In the genomic region with DNA sequence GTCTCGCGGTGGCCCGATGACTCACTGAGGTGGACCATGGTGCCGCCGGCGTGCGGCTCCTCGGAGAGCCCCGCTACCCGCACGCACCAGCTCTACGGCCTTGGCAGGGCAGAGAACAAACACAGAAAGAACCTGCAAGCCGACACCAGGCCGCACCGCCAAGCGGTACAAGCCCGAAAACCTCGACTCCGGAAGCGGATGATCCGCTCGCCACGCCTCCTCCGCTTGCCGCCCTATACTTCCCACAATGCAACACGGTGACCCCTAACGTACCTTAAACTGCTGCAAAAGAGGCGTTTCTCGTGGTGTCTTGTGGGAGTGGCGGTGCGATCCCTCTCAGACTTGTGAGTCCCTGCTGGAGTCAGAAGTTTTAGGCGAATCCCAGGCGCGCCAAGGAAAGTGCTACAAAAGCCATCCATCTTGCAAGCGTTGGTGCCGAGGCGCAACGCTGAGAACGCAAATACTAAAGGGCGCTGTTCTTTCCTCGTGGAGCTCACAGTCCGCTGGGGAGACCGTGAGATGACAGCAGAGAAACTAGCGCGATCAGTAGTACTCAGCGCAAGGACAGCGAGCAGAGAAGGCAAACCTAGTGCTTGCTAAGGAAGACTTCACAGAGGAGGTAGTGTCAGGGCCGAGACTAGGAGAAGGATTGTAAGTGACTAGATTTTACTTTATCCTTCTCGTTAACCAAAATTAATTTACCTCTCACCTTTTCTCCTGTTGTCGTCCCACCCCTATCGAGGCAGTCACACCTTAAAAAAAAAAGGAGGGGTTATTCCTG, we compare ENCODE assay signal across 1 cellular context.
TF ChIP-seq lines count a peak whose summit lies in the region.

A gene (minus strand): TSS at position 200 of the 781 bp plus-strand sequence. CDS start 162 bp downstream, at position 38.

TF ChIP-seq in HepG2, 621 proteins besides CTCF, POLR2A, EP300 and RAD21 (continued from another document and continues in another):
- TF ChIP-seq, protein P1, sequence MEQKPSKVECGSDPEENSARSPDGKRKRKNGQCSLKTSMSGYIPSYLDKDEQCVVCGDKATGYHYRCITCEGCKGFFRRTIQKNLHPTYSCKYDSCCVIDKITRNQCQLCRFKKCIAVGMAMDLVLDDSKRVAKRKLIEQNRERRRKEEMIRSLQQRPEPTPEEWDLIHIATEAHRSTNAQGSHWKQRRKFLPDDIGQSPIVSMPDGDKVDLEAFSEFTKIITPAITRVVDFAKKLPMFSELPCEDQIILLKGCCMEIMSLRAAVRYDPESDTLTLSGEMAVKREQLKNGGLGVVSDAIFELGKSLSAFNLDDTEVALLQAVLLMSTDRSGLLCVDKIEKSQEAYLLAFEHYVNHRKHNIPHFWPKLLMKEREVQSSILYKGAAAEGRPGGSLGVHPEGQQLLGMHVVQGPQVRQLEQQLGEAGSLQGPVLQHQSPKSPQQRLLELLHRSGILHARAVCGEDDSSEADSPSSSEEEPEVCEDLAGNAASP (CRISPR knock-in tag; IDR thresholded peaks at IDR 0.05; ENCODE audit: borderline replicate concordance), result peak; percentile 79
- TF ChIP-seq ZNF44 (CRISPR knock-in tag; IDR thresholded peaks at IDR 0.05) (no peak; the same call in 1 of the 2 replicates), ZFP36L2 (CRISPR knock-in tag; IDR thresholded peaks at IDR 0.05) (no peak), ZNF468 (CRISPR knock-in tag; IDR thresholded peaks at IDR 0.05) (0 out of 2 replicates have a peak, but pooled peaks have one; percentile 35), RELA (CRISPR knock-in tag; IDR thresholded peaks at IDR 0.05) (peak; percentile 57; the same call in 1 of the 2 replicates), ZKSCAN5 (CRISPR knock-in tag; IDR thresholded peaks at IDR 0.05) (no peak), MEF2D (CRISPR knock-in tag; IDR thresholded peaks at IDR 0.05) (peak; percentile 64; the same call in 1 of the 2 replicates), ZSCAN30 (CRISPR knock-in tag; IDR thresholded peaks at IDR 0.05) (peak; percentile 56; the same call in 1 of the 2 replicates), HOXA5 (CRISPR knock-in tag; IDR thresholded peaks at IDR 0.05) (peak; percentile 49; the same call in 1 of the 2 replicates), ZNF484 (CRISPR knock-in tag; IDR thresholded peaks at IDR 0.05; ENCODE audit: borderline replicate concordance, low read depth) (no peak; the same call in 1 of the 2 replicates), SRSF9 (IDR thresholded peaks at IDR 0.05; ENCODE audit: borderline replicate concordance, insufficient read depth, low read depth, low read length, poor library complexity, severe bottlenecking) (no peak), NCOA1 (CRISPR knock-in tag; IDR thresholded peaks at IDR 0.05) (peak; percentile 70; the same call in 1 of the 2 replicates), TMF1 (CRISPR knock-in tag; IDR thresholded peaks at IDR 0.05; ENCODE audit: low read depth) (no peak), ZNF432 (CRISPR knock-in tag; IDR thresholded peaks at IDR 0.05; ENCODE audit: borderline replicate concordance) (no peak), SCMH1 (CRISPR knock-in tag; IDR thresholded peaks at IDR 0.05; ENCODE audit: borderline replicate concordance) (no peak), IKZF4 (CRISPR knock-in tag; IDR thresholded peaks at IDR 0.05; ENCODE audit: borderline replicate concordance, low read depth, not compliant biosample characterization) (no peak), ZNF367 (CRISPR knock-in tag; IDR thresholded peaks at IDR 0.05; ENCODE audit: borderline replicate concordance) (no peak), FOXK2 (IDR thresholded peaks at IDR 0.05) (peak; percentile 27; the same call in 1 of the 2 replicates), CEBPB (IDR thresholded peaks at IDR 0.05; ENCODE audit: borderline replicate concordance, low read depth, low read length) (no peak)
- TF ChIP-seq, protein P2, sequence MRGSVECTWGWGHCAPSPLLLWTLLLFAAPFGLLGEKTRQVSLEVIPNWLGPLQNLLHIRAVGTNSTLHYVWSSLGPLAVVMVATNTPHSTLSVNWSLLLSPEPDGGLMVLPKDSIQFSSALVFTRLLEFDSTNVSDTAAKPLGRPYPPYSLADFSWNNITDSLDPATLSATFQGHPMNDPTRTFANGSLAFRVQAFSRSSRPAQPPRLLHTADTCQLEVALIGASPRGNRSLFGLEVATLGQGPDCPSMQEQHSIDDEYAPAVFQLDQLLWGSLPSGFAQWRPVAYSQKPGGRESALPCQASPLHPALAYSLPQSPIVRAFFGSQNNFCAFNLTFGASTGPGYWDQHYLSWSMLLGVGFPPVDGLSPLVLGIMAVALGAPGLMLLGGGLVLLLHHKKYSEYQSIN (CRISPR knock-in tag; IDR thresholded peaks at IDR 0.05; ENCODE audit: borderline replicate concordance), result no peak
- TF ChIP-seq, protein P3, sequence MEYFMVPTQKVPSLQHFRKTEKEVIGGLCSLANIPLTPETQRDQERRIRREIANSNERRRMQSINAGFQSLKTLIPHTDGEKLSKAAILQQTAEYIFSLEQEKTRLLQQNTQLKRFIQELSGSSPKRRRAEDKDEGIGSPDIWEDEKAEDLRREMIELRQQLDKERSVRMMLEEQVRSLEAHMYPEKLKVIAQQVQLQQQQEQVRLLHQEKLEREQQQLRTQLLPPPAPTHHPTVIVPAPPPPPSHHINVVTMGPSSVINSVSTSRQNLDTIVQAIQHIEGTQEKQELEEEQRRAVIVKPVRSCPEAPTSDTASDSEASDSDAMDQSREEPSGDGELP (IDR thresholded peaks at IDR 0.05; ENCODE audit: borderline replicate concordance, low read depth), result peak; percentile 64; the same call in 1 of the 2 replicates
- TF ChIP-seq, protein P4, sequence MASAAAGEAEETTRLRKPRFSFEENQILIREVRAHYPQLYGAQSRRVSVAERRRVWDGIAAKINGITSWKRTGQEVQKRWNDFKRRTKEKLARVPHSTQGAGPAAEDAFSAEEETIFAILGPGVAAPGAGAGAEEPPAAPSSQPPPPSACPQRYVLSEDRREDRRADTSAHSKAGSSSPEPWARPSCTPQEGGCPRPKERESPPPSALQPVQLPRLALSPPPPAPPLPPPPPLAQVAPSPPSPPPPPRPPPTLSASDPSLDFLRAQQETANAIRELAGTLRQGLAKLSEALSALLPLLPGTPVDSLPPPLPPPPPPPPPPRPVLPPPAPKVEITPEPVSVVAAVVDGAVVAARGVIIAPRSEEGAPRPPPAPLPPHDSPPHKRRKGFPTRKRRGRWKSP (CRISPR knock-in tag; IDR thresholded peaks at IDR 0.05), result peak; percentile 95
- TF ChIP-seq, protein P5, sequence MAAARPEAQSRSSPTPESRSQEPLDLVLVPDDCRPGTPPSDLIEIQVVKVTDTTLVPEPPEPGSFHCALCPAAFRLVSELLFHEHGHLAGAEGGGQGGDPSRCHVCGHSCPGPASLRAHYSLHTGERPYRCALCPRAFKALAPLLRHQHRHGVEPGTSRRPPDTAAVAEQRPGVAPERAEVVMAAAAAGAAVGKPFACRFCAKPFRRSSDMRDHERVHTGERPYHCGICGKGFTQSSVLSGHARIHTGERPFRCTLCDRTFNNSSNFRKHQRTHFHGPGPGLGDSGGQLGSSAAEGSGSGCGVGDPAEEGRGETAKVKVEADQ (CRISPR knock-in tag; IDR thresholded peaks at IDR 0.05; ENCODE audit: borderline replicate concordance), result peak; percentile 74; the same call in 1 of the 2 replicates
- TF ChIP-seq, protein P6, sequence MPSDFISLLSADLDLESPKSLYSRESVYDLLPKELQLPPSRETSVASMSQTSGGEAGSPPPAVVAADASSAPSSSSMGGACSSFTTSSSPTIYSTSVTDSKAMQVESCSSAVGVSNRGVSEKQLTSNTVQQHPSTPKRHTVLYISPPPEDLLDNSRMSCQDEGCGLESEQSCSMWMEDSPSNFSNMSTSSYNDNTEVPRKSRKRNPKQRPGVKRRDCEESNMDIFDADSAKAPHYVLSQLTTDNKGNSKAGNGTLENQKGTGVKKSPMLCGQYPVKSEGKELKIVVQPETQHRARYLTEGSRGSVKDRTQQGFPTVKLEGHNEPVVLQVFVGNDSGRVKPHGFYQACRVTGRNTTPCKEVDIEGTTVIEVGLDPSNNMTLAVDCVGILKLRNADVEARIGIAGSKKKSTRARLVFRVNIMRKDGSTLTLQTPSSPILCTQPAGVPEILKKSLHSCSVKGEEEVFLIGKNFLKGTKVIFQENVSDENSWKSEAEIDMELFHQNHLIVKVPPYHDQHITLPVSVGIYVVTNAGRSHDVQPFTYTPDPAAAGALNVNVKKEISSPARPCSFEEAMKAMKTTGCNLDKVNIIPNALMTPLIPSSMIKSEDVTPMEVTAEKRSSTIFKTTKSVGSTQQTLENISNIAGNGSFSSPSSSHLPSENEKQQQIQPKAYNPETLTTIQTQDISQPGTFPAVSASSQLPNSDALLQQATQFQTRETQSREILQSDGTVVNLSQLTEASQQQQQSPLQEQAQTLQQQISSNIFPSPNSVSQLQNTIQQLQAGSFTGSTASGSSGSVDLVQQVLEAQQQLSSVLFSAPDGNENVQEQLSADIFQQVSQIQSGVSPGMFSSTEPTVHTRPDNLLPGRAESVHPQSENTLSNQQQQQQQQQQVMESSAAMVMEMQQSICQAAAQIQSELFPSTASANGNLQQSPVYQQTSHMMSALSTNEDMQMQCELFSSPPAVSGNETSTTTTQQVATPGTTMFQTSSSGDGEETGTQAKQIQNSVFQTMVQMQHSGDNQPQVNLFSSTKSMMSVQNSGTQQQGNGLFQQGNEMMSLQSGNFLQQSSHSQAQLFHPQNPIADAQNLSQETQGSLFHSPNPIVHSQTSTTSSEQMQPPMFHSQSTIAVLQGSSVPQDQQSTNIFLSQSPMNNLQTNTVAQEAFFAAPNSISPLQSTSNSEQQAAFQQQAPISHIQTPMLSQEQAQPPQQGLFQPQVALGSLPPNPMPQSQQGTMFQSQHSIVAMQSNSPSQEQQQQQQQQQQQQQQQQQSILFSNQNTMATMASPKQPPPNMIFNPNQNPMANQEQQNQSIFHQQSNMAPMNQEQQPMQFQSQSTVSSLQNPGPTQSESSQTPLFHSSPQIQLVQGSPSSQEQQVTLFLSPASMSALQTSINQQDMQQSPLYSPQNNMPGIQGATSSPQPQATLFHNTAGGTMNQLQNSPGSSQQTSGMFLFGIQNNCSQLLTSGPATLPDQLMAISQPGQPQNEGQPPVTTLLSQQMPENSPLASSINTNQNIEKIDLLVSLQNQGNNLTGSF (CRISPR knock-in tag; IDR thresholded peaks at IDR 0.05), result no peak; the same call in 1 of the 2 replicates
- TF ChIP-seq, protein P7, sequence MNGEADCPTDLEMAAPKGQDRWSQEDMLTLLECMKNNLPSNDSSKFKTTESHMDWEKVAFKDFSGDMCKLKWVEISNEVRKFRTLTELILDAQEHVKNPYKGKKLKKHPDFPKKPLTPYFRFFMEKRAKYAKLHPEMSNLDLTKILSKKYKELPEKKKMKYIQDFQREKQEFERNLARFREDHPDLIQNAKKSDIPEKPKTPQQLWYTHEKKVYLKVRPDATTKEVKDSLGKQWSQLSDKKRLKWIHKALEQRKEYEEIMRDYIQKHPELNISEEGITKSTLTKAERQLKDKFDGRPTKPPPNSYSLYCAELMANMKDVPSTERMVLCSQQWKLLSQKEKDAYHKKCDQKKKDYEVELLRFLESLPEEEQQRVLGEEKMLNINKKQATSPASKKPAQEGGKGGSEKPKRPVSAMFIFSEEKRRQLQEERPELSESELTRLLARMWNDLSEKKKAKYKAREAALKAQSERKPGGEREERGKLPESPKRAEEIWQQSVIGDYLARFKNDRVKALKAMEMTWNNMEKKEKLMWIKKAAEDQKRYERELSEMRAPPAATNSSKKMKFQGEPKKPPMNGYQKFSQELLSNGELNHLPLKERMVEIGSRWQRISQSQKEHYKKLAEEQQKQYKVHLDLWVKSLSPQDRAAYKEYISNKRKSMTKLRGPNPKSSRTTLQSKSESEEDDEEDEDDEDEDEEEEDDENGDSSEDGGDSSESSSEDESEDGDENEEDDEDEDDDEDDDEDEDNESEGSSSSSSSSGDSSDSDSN (CRISPR knock-in tag; IDR thresholded peaks at IDR 0.05), result peak; percentile 91
- TF ChIP-seq, protein P8, sequence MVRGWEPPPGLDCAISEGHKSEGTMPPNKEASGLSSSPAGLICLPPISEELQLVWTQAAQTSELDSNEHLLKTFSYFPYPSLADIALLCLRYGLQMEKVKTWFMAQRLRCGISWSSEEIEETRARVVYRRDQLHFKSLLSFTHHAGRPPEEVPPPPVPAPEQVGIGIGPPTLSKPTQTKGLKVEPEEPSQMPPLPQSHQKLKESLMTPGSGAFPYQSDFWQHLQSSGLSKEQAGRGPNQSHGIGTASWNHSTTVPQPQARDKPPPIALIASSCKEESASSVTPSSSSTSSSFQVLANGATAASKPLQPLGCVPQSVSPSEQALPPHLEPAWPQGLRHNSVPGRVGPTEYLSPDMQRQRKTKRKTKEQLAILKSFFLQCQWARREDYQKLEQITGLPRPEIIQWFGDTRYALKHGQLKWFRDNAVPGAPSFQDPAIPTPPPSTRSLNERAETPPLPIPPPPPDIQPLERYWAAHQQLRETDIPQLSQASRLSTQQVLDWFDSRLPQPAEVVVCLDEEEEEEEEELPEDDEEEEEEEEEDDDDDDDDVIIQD (CRISPR knock-in tag; IDR thresholded peaks at IDR 0.05; ENCODE audit: low read depth), result peak; percentile 58; the same call in 1 of the 2 replicates
- TF ChIP-seq, protein P9, sequence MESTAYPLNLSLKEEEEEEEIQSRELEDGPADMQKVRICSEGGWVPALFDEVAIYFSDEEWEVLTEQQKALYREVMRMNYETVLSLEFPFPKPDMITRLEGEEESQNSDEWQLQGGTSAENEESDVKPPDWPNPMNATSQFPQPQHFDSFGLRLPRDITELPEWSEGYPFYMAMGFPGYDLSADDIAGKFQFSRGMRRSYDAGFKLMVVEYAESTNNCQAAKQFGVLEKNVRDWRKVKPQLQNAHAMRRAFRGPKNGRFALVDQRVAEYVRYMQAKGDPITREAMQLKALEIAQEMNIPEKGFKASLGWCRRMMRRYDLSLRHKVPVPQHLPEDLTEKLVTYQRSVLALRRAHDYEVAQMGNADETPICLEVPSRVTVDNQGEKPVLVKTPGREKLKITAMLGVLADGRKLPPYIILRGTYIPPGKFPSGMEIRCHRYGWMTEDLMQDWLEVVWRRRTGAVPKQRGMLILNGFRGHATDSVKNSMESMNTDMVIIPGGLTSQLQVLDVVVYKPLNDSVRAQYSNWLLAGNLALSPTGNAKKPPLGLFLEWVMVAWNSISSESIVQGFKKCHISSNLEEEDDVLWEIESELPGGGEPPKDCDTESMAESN (CRISPR knock-in tag; conservative IDR thresholded peaks at IDR 0.05), result peak; percentile 95
- TF ChIP-seq, protein P10, sequence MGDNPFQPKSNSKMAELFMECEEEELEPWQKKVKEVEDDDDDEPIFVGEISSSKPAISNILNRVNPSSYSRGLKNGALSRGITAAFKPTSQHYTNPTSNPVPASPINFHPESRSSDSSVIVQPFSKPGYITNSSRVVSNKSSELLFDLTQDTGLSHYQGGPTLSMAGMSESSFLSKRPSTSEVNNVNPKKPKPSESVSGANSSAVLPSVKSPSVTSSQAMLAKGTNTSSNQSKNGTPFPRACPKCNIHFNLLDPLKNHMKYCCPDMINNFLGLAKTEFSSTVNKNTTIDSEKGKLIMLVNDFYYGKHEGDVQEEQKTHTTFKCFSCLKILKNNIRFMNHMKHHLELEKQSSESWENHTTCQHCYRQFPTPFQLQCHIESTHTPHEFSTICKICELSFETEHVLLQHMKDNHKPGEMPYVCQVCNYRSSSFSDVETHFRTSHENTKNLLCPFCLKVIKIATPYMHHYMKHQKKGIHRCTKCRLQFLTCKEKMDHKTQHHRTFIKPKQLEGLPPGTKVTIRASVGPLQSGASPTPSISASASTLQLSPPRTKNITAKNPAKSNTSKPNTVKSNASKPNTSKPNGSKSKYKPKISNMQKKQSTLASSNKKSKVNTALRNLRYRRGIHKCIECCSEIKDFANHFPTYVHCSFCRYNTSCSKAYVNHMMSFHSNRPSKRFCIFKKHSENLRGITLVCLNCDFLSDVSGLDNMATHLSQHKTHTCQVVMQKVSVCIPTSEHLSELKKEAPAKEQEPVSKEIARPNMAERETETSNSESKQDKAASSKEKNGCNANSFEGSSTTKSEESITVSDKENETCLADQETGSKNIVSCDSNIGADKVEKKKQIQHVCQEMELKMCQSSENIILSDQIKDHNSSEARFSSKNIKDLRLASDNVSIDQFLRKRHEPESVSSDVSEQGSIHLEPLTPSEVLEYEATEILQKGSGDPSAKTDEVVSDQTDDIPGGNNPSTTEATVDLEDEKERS (CRISPR knock-in tag; IDR thresholded peaks at IDR 0.05), result peak; percentile 35; the same call in 1 of the 2 replicates
